Comparison of ENCODE assay signal across 29 cellular contexts in the genomic region with DNA sequence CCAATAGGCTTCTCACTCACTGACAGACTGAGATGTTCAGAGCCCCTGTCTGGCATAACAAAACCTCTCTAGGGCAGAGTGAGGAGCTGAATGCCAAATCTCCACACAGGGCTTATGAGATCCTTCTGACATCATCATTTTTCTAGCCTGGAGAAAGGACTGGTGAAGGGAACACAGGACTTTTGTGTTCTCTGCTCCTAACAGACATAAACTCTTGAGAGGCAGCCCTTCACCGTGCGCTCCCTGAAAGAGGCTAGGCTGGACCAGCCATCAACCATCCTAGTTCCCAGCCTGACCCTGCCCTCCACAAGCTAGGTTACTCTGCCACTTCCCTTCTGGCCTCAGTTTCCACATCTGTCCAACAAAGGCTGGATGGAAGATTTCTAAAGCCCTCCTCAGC.
"Had no signal": no experiment of that assay in that cellular context is flagged by ENCODE, and none has a peak within 500 bp of the region (broad histone marks: within the 10 kb centered on the region; RNA-seq: fewer than 3 reads in every experiment).

No MANE protein-coding gene starts in this region.

- ATAC-seq: naive thymus-derived CD4-positive, alpha-beta T cell; natural killer cell; psoas muscle; right cardiac atrium; right lobe of liver; stimulated activated memory B cell treated with anti-CD40 and anti-IgM and Interleukin-4, amounts not matched to agents 10 μg/mL and 1 μg/mL and 100 μg/mL, for 72 hours; upper lobe of right lung had no signal

- H3K4me3 Mint-ChIP-seq: naive thymus-derived CD4-positive, alpha-beta T cell; natural killer cell; nephron; neural progenitor cell; stimulated activated memory B cell treated with anti-CD40 and anti-IgM and Interleukin-4, amounts not matched to agents 10 μg/mL and 1 μg/mL and 100 μg/mL, for 72 hours; stimulated activated naive CD8-positive, alpha-beta T cell treated with anti-CD3 and anti-CD28 coated beads, Interleukin-15, Interleukin-2, amounts not matched to agents 100 ng/mL and 50 ng/mL, for 24 hours; type B pancreatic cell had no signal

- H3K4me3 ChIP-seq: neural progenitor cell, ovary, psoas muscle, right lobe of liver, sigmoid colon, suprapubic skin, testis, tibial artery, transverse colon, upper lobe of right lung, uterus had no signal

- H3K27me3 ChIP-seq: neural progenitor cell, ovary, right lobe of liver, sigmoid colon, testis, upper lobe of right lung, uterus had no signal

- H3K9me3 ChIP-seq: ovary, psoas muscle, right lobe of liver, sigmoid colon, suprapubic skin, testis, tibial artery, transverse colon, upper lobe of right lung, uterus had no signal

- H3K4me1 Mint-ChIP-seq: nephron had no signal

- DNase-seq: naive thymus-derived CD4-positive, alpha-beta T cell; natural killer cell; occipital lobe; ovary; posterior cingulate gyrus; psoas muscle; right cardiac atrium; right lobe of liver; sigmoid colon; small intestine; stimulated activated CD4-positive, alpha-beta T cell treated with anti-CD3 and anti-CD28 coated beads, Interleukin-15, amount 100 ng/mL, for 24 hours; stimulated activated CD4-positive, alpha-beta T cell treated with anti-CD3 and anti-CD28 coated beads, Interleukin-2, amount 100 ng/mL, for 24 hours; stimulated activated CD4-positive, alpha-beta T cell treated with anti-CD3 and anti-CD28 coated beads, Interleukin-2, amount 100 ng/mL, for 48 hours; stimulated activated CD4-positive, alpha-beta T cell treated with anti-CD3 and anti-CD28 coated beads, Interleukin-4, amount 100 ng/mL, for 24 hours; stimulated activated naive CD4-positive, alpha-beta T cell; substantia nigra; testis; tibial artery; transverse colon; upper lobe of right lung; uterus had no signal

- H3K9me3 Mint-ChIP-seq: naive thymus-derived CD4-positive, alpha-beta T cell; natural killer cell; nephron; neural progenitor cell; stimulated activated memory B cell treated with anti-CD40 and anti-IgM and Interleukin-4, amounts not matched to agents 10 μg/mL and 1 μg/mL and 100 μg/mL, for 72 hours; stimulated activated naive CD8-positive, alpha-beta T cell treated with anti-CD3 and anti-CD28 coated beads, Interleukin-15, Interleukin-2, amounts not matched to agents 100 ng/mL and 50 ng/mL, for 24 hours; type B pancreatic cell had no signal

- H3K27ac Mint-ChIP-seq: natural killer cell; nephron; neural progenitor cell; progenitor cell of endocrine pancreas; stimulated activated memory B cell treated with anti-CD40 and anti-IgM and Interleukin-4, amounts not matched to agents 10 μg/mL and 1 μg/mL and 100 μg/mL, for 72 hours; stimulated activated naive CD8-positive, alpha-beta T cell treated with anti-CD3 and anti-CD28 coated beads, Interleukin-15, Interleukin-2, amounts not matched to agents 100 ng/mL and 50 ng/mL, for 24 hours; type B pancreatic cell had no signal

- H3K4me1 ChIP-seq: parathyroid adenoma, psoas muscle, right lobe of liver, sigmoid colon, suprapubic skin, testis, tibial artery, transverse colon, upper lobe of right lung, uterus had no signal

- H3K27ac ChIP-seq: neural progenitor cell, ovary, parathyroid adenoma, psoas muscle, right lobe of liver, sigmoid colon, suprapubic skin, testis, tibial artery, transverse colon, upper lobe of right lung, uterus had no signal

- H3K36me3 ChIP-seq: neural progenitor cell, ovary, right lobe of liver, sigmoid colon, suprapubic skin, tibial artery, transverse colon, upper lobe of right lung, uterus had no signal
